Comparison of ENCODE assay signal across 8 cellular contexts in genomic region chr6:85483041-85483700, GRCh38. TPM values are rescaled to one million over a fixed set of nuclear protein-coding genes. Genes with fewer than 3 reads are reported as not detected.
A peak's percentile ranks its signal among the peaks of the same experiment; 100 is the strongest.
DNase-seq lines count a peak whose midpoint lies in the region; ATAC-seq and TF ChIP-seq lines count a peak whose summit lies in the region.

No MANE protein-coding gene starts in this region.

- POLR2A ChIA-PET in CD8-positive, alpha-beta T cell (lab: Charles Lee): interaction anchor here (0.6 to 2.7 kb wide), 7 partner anchors 17 to 83 kb away, joined by 3 to 18 read pairs (median 3); partner anchors contain the start of gene NT5E

- peaks cover 13% of the 10 kb centered on the region for H3K4me1 Mint-ChIP-seq in CD8-positive, alpha-beta T cell (ENCODE audit: low read depth)
- H3K4me1 Mint-ChIP-seq in nephron: peaks cover 5% of the 10 kb centered on the region
- peaks cover 22% of the 10 kb centered on the region for H3K4me1 Mint-ChIP-seq in stimulated activated naive CD8-positive, alpha-beta T cell treated with anti-CD3 and anti-CD28 coated beads, Interleukin-15, Interleukin-2, amounts not matched to agents 100 ng/mL and 50 ng/mL, for 24 hours (ENCODE audit: low read depth)

- peak; percentile 99 for ATAC-seq in CD8-positive, alpha-beta T cell
- ATAC-seq in HG03196 (IDR thresholded peaks at IDR 0.05; ENCODE audit: unreplicated experiment) (peak; percentile 91), esophagus mucosa (peak; percentile 93)

- H3K36me3 ChIP-seq in CD8-positive, alpha-beta T cell (ENCODE audit: insufficient read depth, low read length): no peaks in the 10 kb centered on the region
- H3K36me3 ChIP-seq in OCI-LY1 (ENCODE audit: insufficient read depth, low read length): no peaks in the 10 kb centered on the region

- no peaks in the 10 kb centered on the region for H3K9me3 ChIP-seq in CD8-positive, alpha-beta T cell (ENCODE audit: low read length)
- H3K9me3 ChIP-seq in OCI-LY1 (ENCODE audit: low read length): no peaks in the 10 kb centered on the region

- no peaks in the 10 kb centered on the region for H4K20me1 ChIP-seq in OCI-LY1 (ENCODE audit: insufficient read depth, low read length)

- H3F3A ChIP-seq in OCI-LY1 (ENCODE audit: insufficient read depth, low read length): no peaks in the 10 kb centered on the region

- no peaks in the 10 kb centered on the region for H3K79me2 ChIP-seq in OCI-LY1 (ENCODE audit: insufficient read depth, low read length)

- H3K9ac ChIP-seq in OCI-LY1 (ENCODE audit: low read length): no peak overlapping the region

- no peak overlapping the region for H3K27ac Mint-ChIP-seq in CD8-positive, alpha-beta T cell
- peak overlapping the region in 1 of 3 experiments; percentile 7 for H3K27ac Mint-ChIP-seq in nephron
- H3K27ac Mint-ChIP-seq in stimulated activated naive CD8-positive, alpha-beta T cell treated with anti-CD3 and anti-CD28 coated beads, Interleukin-15, Interleukin-2, amounts not matched to agents 100 ng/mL and 50 ng/mL, for 24 hours: peak overlapping the region; percentile 63

- no peak overlapping the region for H3K4me3 ChIP-seq in CD8-positive, alpha-beta T cell (ENCODE audit: low read depth, low read length)
- no peak overlapping the region for H3K4me3 ChIP-seq in OCI-LY1 (ENCODE audit: low read depth, low read length, poor library complexity, severe bottlenecking)

- H2AFZ ChIP-seq in OCI-LY1 (ENCODE audit: low read length): no peak overlapping the region

- DNase-seq in CD8-positive, alpha-beta T cell: peak; percentile 62 to 94 (median 79)
- DNase-seq in GM19238 (ENCODE audit: insufficient read length, low spot score) (peak; percentile 39), activated T-cell treated with anti-CD3 and anti-CD28 coated beads for 1 hour (ENCODE audit: low read depth) (peak; percentile 69)

- H3K4me2 ChIP-seq in OCI-LY1 (ENCODE audit: low read length): no peak overlapping the region

- H3K27me3 ChIP-seq in CD8-positive, alpha-beta T cell (ENCODE audit: insufficient read depth, low read length): no peaks in the 10 kb centered on the region
- no peaks in the 10 kb centered on the region for H3K27me3 ChIP-seq in OCI-LY1 (ENCODE audit: insufficient read depth, low read length)

- H3K27me3 Mint-ChIP-seq in CD8-positive, alpha-beta T cell (ENCODE audit: low read depth): no peaks in the 10 kb centered on the region
- peaks cover 12% of the 10 kb centered on the region for H3K27me3 Mint-ChIP-seq in nephron (ENCODE audit: low read depth)
- H3K27me3 Mint-ChIP-seq in stimulated activated naive CD8-positive, alpha-beta T cell treated with anti-CD3 and anti-CD28 coated beads, Interleukin-15, Interleukin-2, amounts not matched to agents 100 ng/mL and 50 ng/mL, for 24 hours: no peaks in the 10 kb centered on the region

- H3K4me1 ChIP-seq in CD8-positive, alpha-beta T cell (ENCODE audit: insufficient read depth, low read length): peaks cover 7% of the 10 kb centered on the region
- no peaks in the 10 kb centered on the region for H3K4me1 ChIP-seq in OCI-LY1 (ENCODE audit: insufficient read depth, low read length, severe bottlenecking)

- no peak overlapping the region for H3K27ac ChIP-seq in CD8-positive, alpha-beta T cell (ENCODE audit: low read depth, low read length)
- no peak overlapping the region for H3K27ac ChIP-seq in OCI-LY1 (ENCODE audit: low read depth, low read length, poor library complexity, severe bottlenecking)

- CTCF ChIA-PET in CD8-positive, alpha-beta T cell (lab: Charles Lee): interaction anchor here (0.6 to 10.4 kb wide), 45 partner anchors 8 to 195 kb away, joined by 3 to 187 read pairs (median 7); partner anchors contain the start of genes NT5E and SNX14

- TF ChIP-seq CTCF in CD8-positive, alpha-beta T cell (IDR thresholded peaks at IDR 0.05): peak; percentile 99
- TF ChIP-seq CTCF in OCI-LY1 (IDR thresholded peaks at IDR 0.05; ENCODE audit: low read length) (peak; percentile 98), nephron (IDR thresholded peaks at IDR 0.05; ENCODE audit: unreplicated experiment in 3 of 3) (peak; percentile 99)

- H3K36me3 Mint-ChIP-seq in CD8-positive, alpha-beta T cell: peaks cover 23% of the 10 kb centered on the region
- H3K36me3 Mint-ChIP-seq in nephron (ENCODE audit: low read depth): no peaks in the 10 kb centered on the region
- peaks cover 4% of the 10 kb centered on the region for H3K36me3 Mint-ChIP-seq in stimulated activated naive CD8-positive, alpha-beta T cell treated with anti-CD3 and anti-CD28 coated beads, Interleukin-15, Interleukin-2, amounts not matched to agents 100 ng/mL and 50 ng/mL, for 24 hours (ENCODE audit: low read depth)

- intact Hi-C loops in CD8-positive, alpha-beta T cell (cut with DNase I, micrococcal nuclease): loop anchor here (1.0 to 2.0 kb wide), 6 partner anchors 22 to 128 kb away; partner anchors contain the start of gene NT5E (in 1 of the 2)

- H3K9me3 Mint-ChIP-seq in CD8-positive, alpha-beta T cell: no peaks in the 10 kb centered on the region
- no peaks in the 10 kb centered on the region for H3K9me3 Mint-ChIP-seq in nephron
- H3K9me3 Mint-ChIP-seq in stimulated activated naive CD8-positive, alpha-beta T cell treated with anti-CD3 and anti-CD28 coated beads, Interleukin-15, Interleukin-2, amounts not matched to agents 100 ng/mL and 50 ng/mL, for 24 hours: no peaks in the 10 kb centered on the region

- no peak overlapping the region for H3K4me3 Mint-ChIP-seq in CD8-positive, alpha-beta T cell
- H3K4me3 Mint-ChIP-seq in nephron: no peak overlapping the region
- no peak overlapping the region for H3K4me3 Mint-ChIP-seq in stimulated activated naive CD8-positive, alpha-beta T cell treated with anti-CD3 and anti-CD28 coated beads, Interleukin-15, Interleukin-2, amounts not matched to agents 100 ng/mL and 50 ng/mL, for 24 hours

- H3K9me2 ChIP-seq in OCI-LY1 (ENCODE audit: low read depth, low read length): no peaks in the 10 kb centered on the region

RNA-seq across cellular contexts. Expression of gene NT5E, which starts 33.3 kb away (rescaled TPM):
- 10 to 100 TPM; 12.7 to 13.0 TPM for total RNA-seq in CD8-positive, alpha-beta T cell
- 4.1 TPM for total RNA-seq in esophagus mucosa
